ENCODE assay signal across 1 cellular context in genomic region chr20:48657426-48658197, GRCh38.
TF ChIP-seq lines count a peak whose summit lies in the region.

No MANE protein-coding gene starts in this region.

TF ChIP-seq in HepG2, 621 proteins besides CTCF, POLR2A, EP300 and RAD21 (continued from another document and continues in another):
- TF ChIP-seq ZBTB49 (CRISPR knock-in tag; IDR thresholded peaks at IDR 0.05; ENCODE audit: borderline replicate concordance) (0 out of 2 replicates have a peak, but pooled peaks have one; percentile 37), ZNF432 (CRISPR knock-in tag; IDR thresholded peaks at IDR 0.05; ENCODE audit: borderline replicate concordance) (no peak), TBX2 (CRISPR knock-in tag; IDR thresholded peaks at IDR 0.05; ENCODE audit: borderline replicate concordance) (no peak; the same call in 1 of the 2 replicates), HNF4G (IDR thresholded peaks at IDR 0.05; ENCODE audit: borderline replicate concordance, low read depth, low read length) (no peak), HNF4G (CRISPR knock-in tag; IDR thresholded peaks at IDR 0.05; ENCODE audit: borderline replicate concordance, low read depth) (no peak), ZFP82 (CRISPR knock-in tag; IDR thresholded peaks at IDR 0.05; ENCODE audit: borderline replicate concordance) (no peak), RARA (CRISPR knock-in tag; IDR thresholded peaks at IDR 0.05) (no peak), ZNF576 (CRISPR knock-in tag; IDR thresholded peaks at IDR 0.05) (no peak), MBD4 (IDR thresholded peaks at IDR 0.05; ENCODE audit: borderline replicate concordance, low read length) (no peak), ETV5 (CRISPR knock-in tag; IDR thresholded peaks at IDR 0.05; ENCODE audit: borderline replicate concordance) (no peak; the same call in 1 of the 2 replicates), KMT2B (CRISPR knock-in tag; IDR thresholded peaks at IDR 0.05) (no peak), FIP1L1 (IDR thresholded peaks at IDR 0.05; ENCODE audit: borderline replicate concordance, insufficient read depth, low read depth, low read length) (no peak), PRDM4 (CRISPR knock-in tag; IDR thresholded peaks at IDR 0.05; ENCODE audit: borderline replicate concordance) (no peak), ZNF263 (CRISPR knock-in tag; IDR thresholded peaks at IDR 0.05) (peak; percentile 57; the same call in 1 of the 2 replicates), PBX3 (CRISPR knock-in tag; IDR thresholded peaks at IDR 0.05; ENCODE audit: borderline replicate concordance) (no peak), SP5 (CRISPR knock-in tag; IDR thresholded peaks at IDR 0.05; ENCODE audit: borderline replicate concordance, low read depth) (no peak), SMARCE1 (IDR thresholded peaks at IDR 0.05; ENCODE audit: borderline replicate concordance) (no peak), RARG (CRISPR knock-in tag; IDR thresholded peaks at IDR 0.05; ENCODE audit: low read depth) (no peak), CENPBD1 (CRISPR knock-in tag; IDR thresholded peaks at IDR 0.05; ENCODE audit: borderline replicate concordance, low read depth) (no peak), ZNF503 (CRISPR knock-in tag; IDR thresholded peaks at IDR 0.05) (no peak), MYNN (CRISPR knock-in tag; IDR thresholded peaks at IDR 0.05; ENCODE audit: low read depth) (no peak), ZBTB33 (CRISPR knock-in tag; IDR thresholded peaks at IDR 0.05) (no peak), ZNF780A (CRISPR knock-in tag; IDR thresholded peaks at IDR 0.05) (no peak), ZBTB3 (CRISPR knock-in tag; IDR thresholded peaks at IDR 0.05; ENCODE audit: borderline replicate concordance, low read depth) (no peak), NCOR1 (IDR thresholded peaks at IDR 0.05; ENCODE audit: borderline replicate concordance, low read length) (no peak), ZNF34 (CRISPR knock-in tag; IDR thresholded peaks at IDR 0.05; ENCODE audit: borderline replicate concordance) (no peak), TRAFD1 (CRISPR knock-in tag; IDR thresholded peaks at IDR 0.05; ENCODE audit: borderline replicate concordance) (no peak), TBP (CRISPR knock-in tag; IDR thresholded peaks at IDR 0.05) (no peak), ZKSCAN1 (IDR thresholded peaks at IDR 0.05; ENCODE audit: low read length) (0 out of 2 replicates have a peak, but pooled peaks have one; percentile 12), ZNF589 (CRISPR knock-in tag; conservative IDR thresholded peaks at IDR 0.05) (no peak), RNF2 (conservative IDR thresholded peaks at IDR 0.05; ENCODE audit: low read depth) (peak; percentile 61; the same call in 1 of the 2 replicates), ZNF816 (CRISPR knock-in tag; IDR thresholded peaks at IDR 0.05; ENCODE audit: borderline replicate concordance) (no peak), HCFC1 (IDR thresholded peaks at IDR 0.05; ENCODE audit: low read depth, low read length) (no peak), AGO2 (optimal IDR thresholded peaks at IDR 0.05; ENCODE audit: low read depth, low read length) (no peak), ZNF563 (CRISPR knock-in tag; IDR thresholded peaks at IDR 0.05) (no peak), ZKSCAN8 (CRISPR knock-in tag; IDR thresholded peaks at IDR 0.05; ENCODE audit: borderline replicate concordance) (0 out of 2 replicates have a peak, but pooled peaks have one; percentile 58), ZNF362 (CRISPR knock-in tag; IDR thresholded peaks at IDR 0.05; ENCODE audit: borderline replicate concordance) (peak; percentile 39; the same call in 1 of the 2 replicates), NAIF1 (CRISPR knock-in tag; IDR thresholded peaks at IDR 0.05; ENCODE audit: borderline replicate concordance) (no peak), AFF4 (CRISPR knock-in tag; IDR thresholded peaks at IDR 0.05) (no peak)
